In the genomic region with DNA sequence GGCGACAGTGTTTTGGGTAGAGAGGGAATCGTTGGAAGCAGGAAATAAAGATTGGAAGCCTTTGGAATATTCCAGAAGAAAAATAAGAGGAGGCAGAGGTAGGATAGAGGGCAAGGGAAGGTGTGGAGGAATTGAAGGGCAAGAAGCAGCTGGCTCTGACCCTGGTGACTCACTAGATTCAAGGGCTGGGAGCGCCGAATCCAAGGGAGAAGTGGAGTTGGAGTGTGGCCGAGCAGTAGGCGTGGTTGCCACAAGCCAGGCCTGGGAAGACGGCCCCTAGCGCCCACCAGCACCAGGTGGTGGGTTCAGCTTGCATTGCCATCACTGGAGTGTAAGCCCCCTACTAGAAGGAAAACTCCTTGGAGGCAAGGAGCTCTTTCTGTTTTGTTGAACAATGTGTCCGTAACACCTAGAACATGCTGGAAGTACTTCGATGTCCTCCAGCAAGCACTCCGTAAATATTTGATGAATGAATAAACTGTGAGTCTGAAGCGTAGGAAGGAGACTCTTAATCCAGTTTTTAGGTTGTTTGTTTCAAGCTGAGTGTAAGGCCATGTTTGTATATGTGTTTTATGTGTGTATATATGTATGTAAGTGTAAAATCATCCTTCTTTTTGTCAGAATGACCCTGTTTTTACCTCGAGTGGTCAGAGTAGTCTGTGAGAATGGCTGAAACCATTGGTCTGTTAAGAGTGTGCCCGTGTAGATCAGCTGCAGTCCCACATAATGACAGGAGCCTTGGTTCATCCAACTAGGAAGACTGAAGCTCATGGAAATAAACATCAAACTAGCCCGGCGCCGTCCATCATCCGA, we compare ENCODE assay signal across 2 cellular contexts.
TF ChIP-seq lines count a peak whose summit lies in the region.

No MANE protein-coding gene starts in this region.

TF ChIP-seq in A549, 52 proteins besides CTCF, POLR2A, EP300 and RAD21 (continues in another document):
- TF ChIP-seq CHD4 (IDR thresholded peaks at IDR 0.05; ENCODE audit: borderline replicate concordance) (no peak), FOXS1 (CRISPR knock-in tag; IDR thresholded peaks at IDR 0.05) (no peak), EHMT2 (IDR thresholded peaks at IDR 0.05; ENCODE audit: low read depth) (no peak), EHF (CRISPR knock-in tag; IDR thresholded peaks at IDR 0.05) (no peak), NR3C1 (IDR thresholded peaks at IDR 0.05) (no peak), RARB (CRISPR knock-in tag; IDR thresholded peaks at IDR 0.05) (no peak), JUN (IDR thresholded peaks at IDR 0.05) (peak in 1 of 2 experiments; percentile 35; a peak in 1 of 5 replicates), RNF2 (IDR thresholded peaks at IDR 0.05; ENCODE audit: borderline replicate concordance, low read depth) (no peak), RCOR1 (IDR thresholded peaks at IDR 0.05; ENCODE audit: low read depth, low read length) (no peak), KDM1A (IDR thresholded peaks at IDR 0.05; ENCODE audit: low read depth) (no peak), HOXB5 (CRISPR knock-in tag; IDR thresholded peaks at IDR 0.05) (no peak), ZNF302 (CRISPR knock-in tag; IDR thresholded peaks at IDR 0.05) (no peak), SREBF2 (IDR thresholded peaks at IDR 0.05) (no peak), JUNB (IDR thresholded peaks at IDR 0.05) (peak; percentile 49), HDAC2 (IDR thresholded peaks at IDR 0.05) (no peak), HOXA7 (CRISPR knock-in tag; IDR thresholded peaks at IDR 0.05) (no peak), MYC (IDR thresholded peaks at IDR 0.05; ENCODE audit: borderline replicate concordance, low read length) (no peak), CHD2 (IDR thresholded peaks at IDR 0.05; ENCODE audit: low read length, partially characterized antibody) (no peak), ZSCAN20 (CRISPR knock-in tag; IDR thresholded peaks at IDR 0.05) (peak; percentile 46; the same call in 1 of the 2 replicates), ZC3H11A (IDR thresholded peaks at IDR 0.05) (no peak), FOSB (CRISPR knock-in tag; IDR thresholded peaks at IDR 0.05) (no peak), NFE2L2 (conservative IDR thresholded peaks at IDR 0.05; ENCODE audit: low read length) (no peak), ESRRA (IDR thresholded peaks at IDR 0.05; ENCODE audit: borderline replicate concordance, low read length) (0 out of 2 replicates have a peak, but pooled peaks have one; percentile 24), HOXB13 (CRISPR knock-in tag; IDR thresholded peaks at IDR 0.05; ENCODE audit: low read depth) (no peak), TFCP2L1 (CRISPR knock-in tag; IDR thresholded peaks at IDR 0.05) (no peak), PHF8 (IDR thresholded peaks at IDR 0.05; ENCODE audit: borderline replicate concordance, low read depth) (no peak), CEBPB (IDR thresholded peaks at IDR 0.05) (no peak)
- TF ChIP-seq, protein P1, sequence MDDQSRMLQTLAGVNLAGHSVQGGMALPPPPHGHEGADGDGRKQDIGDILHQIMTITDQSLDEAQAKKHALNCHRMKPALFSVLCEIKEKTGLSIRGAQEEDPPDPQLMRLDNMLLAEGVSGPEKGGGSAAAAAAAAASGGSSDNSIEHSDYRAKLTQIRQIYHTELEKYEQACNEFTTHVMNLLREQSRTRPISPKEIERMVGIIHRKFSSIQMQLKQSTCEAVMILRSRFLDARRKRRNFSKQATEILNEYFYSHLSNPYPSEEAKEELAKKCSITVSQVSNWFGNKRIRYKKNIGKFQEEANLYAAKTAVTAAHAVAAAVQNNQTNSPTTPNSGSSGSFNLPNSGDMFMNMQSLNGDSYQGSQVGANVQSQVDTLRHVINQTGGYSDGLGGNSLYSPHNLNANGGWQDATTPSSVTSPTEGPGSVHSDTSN (IDR thresholded peaks at IDR 0.05) = no peak
- TF ChIP-seq, protein P2, sequence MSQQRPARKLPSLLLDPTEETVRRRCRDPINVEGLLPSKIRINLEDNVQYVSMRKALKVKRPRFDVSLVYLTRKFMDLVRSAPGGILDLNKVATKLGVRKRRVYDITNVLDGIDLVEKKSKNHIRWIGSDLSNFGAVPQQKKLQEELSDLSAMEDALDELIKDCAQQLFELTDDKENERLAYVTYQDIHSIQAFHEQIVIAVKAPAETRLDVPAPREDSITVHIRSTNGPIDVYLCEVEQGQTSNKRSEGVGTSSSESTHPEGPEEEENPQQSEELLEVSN (IDR thresholded peaks at IDR 0.05; ENCODE audit: borderline replicate concordance, low read depth) = peak; percentile 72; the same call in 1 of the 2 replicates
- TF ChIP-seq, protein P3, sequence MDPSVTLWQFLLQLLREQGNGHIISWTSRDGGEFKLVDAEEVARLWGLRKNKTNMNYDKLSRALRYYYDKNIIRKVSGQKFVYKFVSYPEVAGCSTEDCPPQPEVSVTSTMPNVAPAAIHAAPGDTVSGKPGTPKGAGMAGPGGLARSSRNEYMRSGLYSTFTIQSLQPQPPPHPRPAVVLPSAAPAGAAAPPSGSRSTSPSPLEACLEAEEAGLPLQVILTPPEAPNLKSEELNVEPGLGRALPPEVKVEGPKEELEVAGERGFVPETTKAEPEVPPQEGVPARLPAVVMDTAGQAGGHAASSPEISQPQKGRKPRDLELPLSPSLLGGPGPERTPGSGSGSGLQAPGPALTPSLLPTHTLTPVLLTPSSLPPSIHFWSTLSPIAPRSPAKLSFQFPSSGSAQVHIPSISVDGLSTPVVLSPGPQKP (IDR thresholded peaks at IDR 0.05; ENCODE audit: low read depth, low read length) = no peak
- TF ChIP-seq, protein P4, sequence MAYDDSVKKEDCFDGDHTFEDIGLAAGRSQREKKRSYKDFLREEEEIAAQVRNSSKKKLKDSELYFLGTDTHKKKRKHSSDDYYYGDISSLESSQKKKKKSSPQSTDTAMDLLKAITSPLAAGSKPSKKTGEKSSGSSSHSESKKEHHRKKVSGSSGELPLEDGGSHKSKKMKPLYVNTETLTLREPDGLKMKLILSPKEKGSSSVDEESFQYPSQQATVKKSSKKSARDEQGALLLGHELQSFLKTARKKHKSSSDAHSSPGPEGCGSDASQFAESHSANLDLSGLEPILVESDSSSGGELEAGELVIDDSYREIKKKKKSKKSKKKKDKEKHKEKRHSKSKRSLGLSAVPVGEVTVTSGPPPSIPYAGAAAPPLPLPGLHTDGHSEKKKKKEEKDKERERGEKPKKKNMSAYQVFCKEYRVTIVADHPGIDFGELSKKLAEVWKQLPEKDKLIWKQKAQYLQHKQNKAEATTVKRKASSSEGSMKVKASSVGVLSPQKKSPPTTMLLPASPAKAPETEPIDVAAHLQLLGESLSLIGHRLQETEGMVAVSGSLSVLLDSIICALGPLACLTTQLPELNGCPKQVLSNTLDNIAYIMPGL (CRISPR knock-in tag; IDR thresholded peaks at IDR 0.05; ENCODE audit: borderline replicate concordance) = no peak
- TF ChIP-seq, protein P5, sequence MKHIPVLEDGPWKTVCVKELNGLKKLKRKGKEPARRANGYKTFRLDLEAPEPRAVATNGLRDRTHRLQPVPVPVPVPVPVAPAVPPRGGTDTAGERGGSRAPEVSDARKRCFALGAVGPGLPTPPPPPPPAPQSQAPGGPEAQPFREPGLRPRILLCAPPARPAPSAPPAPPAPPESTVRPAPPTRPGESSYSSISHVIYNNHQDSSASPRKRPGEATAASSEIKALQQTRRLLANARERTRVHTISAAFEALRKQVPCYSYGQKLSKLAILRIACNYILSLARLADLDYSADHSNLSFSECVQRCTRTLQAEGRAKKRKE (CRISPR knock-in tag; IDR thresholded peaks at IDR 0.05; ENCODE audit: low read depth) = no peak

TF ChIP-seq in IMR-90, 13 proteins besides CTCF, POLR2A, EP300 and RAD21:
- TF ChIP-seq NFE2L2 (IDR thresholded peaks at IDR 0.05; ENCODE audit: low read depth, low read length) (no peak), FOS (IDR thresholded peaks at IDR 0.05; ENCODE audit: low read depth, low read length) (peak; percentile 33; the same call in 1 of the 2 replicates), MXI1 (IDR thresholded peaks at IDR 0.05; ENCODE audit: borderline replicate concordance, low read depth, low read length) (peak; percentile 59; the same call in 1 of the 2 replicates)
